ENCODE assay signal across 31 cellular contexts in the genomic region with DNA sequence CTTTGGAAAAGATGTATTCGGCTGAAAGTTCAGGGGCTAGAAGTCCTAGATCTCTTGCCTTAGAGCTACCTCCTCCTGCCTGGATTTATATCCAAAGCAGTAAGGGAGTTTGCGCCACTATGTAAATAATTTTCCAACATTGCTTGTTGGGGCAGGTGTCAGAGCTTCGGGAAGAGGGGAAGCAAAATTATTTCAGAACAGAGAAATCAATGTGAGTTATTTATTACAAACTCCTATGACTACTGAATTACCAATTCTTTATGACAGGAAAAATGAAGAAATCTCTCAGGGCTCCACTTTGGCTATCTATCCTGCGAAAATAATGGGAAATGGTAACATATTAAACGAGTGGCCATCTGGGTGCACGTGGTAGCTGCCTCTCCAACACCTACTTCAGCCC. TPM values are rescaled to one million over a fixed set of nuclear protein-coding genes. Genes with fewer than 3 reads are reported as not detected.
A peak's percentile ranks its signal among the peaks of the same experiment; 100 is the strongest.
DNase-seq lines count a peak whose midpoint lies in the region; ATAC-seq, FAIRE-seq and TF ChIP-seq lines count a peak whose summit lies in the region.
"Had no signal": no experiment of that assay in that cellular context is flagged by ENCODE, and none has a peak within 500 bp of the region (broad histone marks: within the 10 kb centered on the region; RNA-seq: fewer than 3 reads in every experiment).

A gene with protein sequence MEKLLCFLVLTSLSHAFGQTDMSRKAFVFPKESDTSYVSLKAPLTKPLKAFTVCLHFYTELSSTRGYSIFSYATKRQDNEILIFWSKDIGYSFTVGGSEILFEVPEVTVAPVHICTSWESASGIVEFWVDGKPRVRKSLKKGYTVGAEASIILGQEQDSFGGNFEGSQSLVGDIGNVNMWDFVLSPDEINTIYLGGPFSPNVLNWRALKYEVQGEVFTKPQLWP (minus strand): TSS at position 61 of the 400 bp plus-strand sequence. CDS start 104 bp downstream, outside the sequence.

- no peaks in the 10 kb centered on the region for H3K9me3 ChIP-seq in T-helper 17 cell (ENCODE audit: control insufficient read depth, low read length, poor library complexity, severe bottlenecking)
- H3K9me3 ChIP-seq in pancreas: no peaks in the 10 kb centered on the region
- H3K9me3 ChIP-seq: BE2C had no signal

- intact Hi-C loops in pancreas (cut with DNase I): no loop called here

- H3K27ac ChIP-seq in pancreas: no peak within 1 kb of the TSS
- H3K27ac ChIP-seq: BLaER1 had no signal

- H3K36me3 ChIP-seq in pancreas: no peaks in the 10 kb centered on the region
- H3K36me3 ChIP-seq: BE2C, BLaER1 had no signal

- H3K4me3 Mint-ChIP-seq in T-helper 17 cell: peak within 1 kb of the TSS; percentile 52
- H3K4me3 Mint-ChIP-seq: CD14-positive monocyte; CD4-positive, alpha-beta memory T cell; CD4-positive, CD25-positive, alpha-beta regulatory T cell; CD8-positive, alpha-beta memory T cell had no signal

- peaks cover 0 to 3% (median 0%) of the 10 kb centered on the region in 3 donors for H3K4me1 ChIP-seq in pancreas
- H3K4me1 ChIP-seq: BE2C, BLaER1 had no signal

- no peak for FAIRE-seq in pancreas (lab: Jason Lieb, UNC)
- FAIRE-seq: A204.1, GM12878, GM19239 had no signal

- H3K27ac Mint-ChIP-seq in T-helper 17 cell: no peak within 1 kb of the TSS
- H3K27ac Mint-ChIP-seq: CD4-positive, alpha-beta memory T cell; CD4-positive, CD25-positive, alpha-beta regulatory T cell; CD8-positive, alpha-beta memory T cell had no signal

- no peak for TF ChIP-seq CTCF in pancreas (IDR thresholded peaks at IDR 0.05)

- H3K27me3 ChIP-seq in pancreas: no peaks in the 10 kb centered on the region
- H3K27me3 ChIP-seq: BE2C, BLaER1 had no signal

- no peaks in the 10 kb centered on the region for H3K4me1 Mint-ChIP-seq in T-helper 17 cell
- H3K4me1 Mint-ChIP-seq: CD14-positive monocyte; CD4-positive, alpha-beta memory T cell; CD4-positive, CD25-positive, alpha-beta regulatory T cell; CD8-positive, alpha-beta memory T cell had no signal

- peaks cover 34% of the 10 kb centered on the region for H3K27me3 Mint-ChIP-seq in T-helper 17 cell

- peaks cover 2% of the 10 kb centered on the region for H3K36me3 Mint-ChIP-seq in T-helper 17 cell (ENCODE audit: low read depth)
- H3K36me3 Mint-ChIP-seq: CD14-positive monocyte; CD4-positive, CD25-positive, alpha-beta regulatory T cell had no signal

- 33 to 43% methylated on average over 6 of the region's 6 CpGs for WGBS in pancreas, 2 donors

- DNase-seq in T-helper 17 cell (no peak), left lobe of liver (ENCODE audit: low spot score) (no peak), mucosa of gallbladder (ENCODE audit: low spot score) (no peak), pancreas (no peak)
- no peak for DNase-seq in activated CD8-positive, alpha-beta memory T cell treated with anti-CD3 and anti-CD28 coated beads, Interleukin-2, amount 50 U/mL, for 4 hours
- DNase-seq in activated CD8-positive, alpha-beta memory T cell treated with anti-CD3 and anti-CD28 coated beads for 24 hours: no peak
- DNase-seq: 8988T; ACHN; BE2C; C1 segment of cervical spinal cord; CD4-positive, alpha-beta memory T cell; CD4-positive, CD25-positive, alpha-beta regulatory T cell; CD8-positive, alpha-beta memory T cell; COR-L47; DMS 273 treated with DMSO at 0.1 percent for 48 hours; DMS153; DMS53; DMS79; DND-41; EL; GDM1 had no signal

- ATAC-seq in T-helper 17 cell (no peak), left lobe of liver (peak; percentile 5), pancreas (peak in 1 of 4 donors; percentile 18), HG03521 (IDR thresholded peaks at IDR 0.05; ENCODE audit: unreplicated experiment) (no peak)
- ATAC-seq: GM12878 had no signal

- H3K4me3 ChIP-seq in pancreas: no peak within 1 kb of the TSS
- H3K4me3 ChIP-seq: BLaER1, GM12878 had no signal

RNA-seq across cellular contexts. Expression of the gene that starts here (rescaled TPM):
- total RNA-seq in T-helper 17 cell (not detected), left lobe of liver (3,370 TPM), mucosa of gallbladder (46.3 TPM), pancreas (100 to 1,000 TPM in 1 of 6 donors, 10 to 100 TPM in 3, 1 to 10 TPM in 2; 1.3 to 148 (median 13.3) TPM)
- polyA plus RNA-seq in pancreas: 10 to 100 TPM in 1 of 2 donors, 1 to 10 TPM in 1; 7.9 to 33.6 TPM
- total RNA-seq: A673; CD4-positive, alpha-beta memory T cell; CD4-positive, CD25-positive, alpha-beta regulatory T cell; CD8-positive, alpha-beta memory T cell; Daoy; G401 had no signal
- polyA plus RNA-seq: AG04450; CD14-positive monocyte; CD4-positive, alpha-beta memory T cell; CD4-positive, CD25-positive, alpha-beta regulatory T cell; CD8-positive, alpha-beta memory T cell; GM12878 had no signal

Comparison
In these comparisons a context has a peak if more than half of its experiments do, and no peak if none do; other contexts are left out.
1. RNA of the gene that starts here (total RNA-seq): 3,370 TPM in left lobe of liver (single experiment); 46.3 TPM in mucosa of gallbladder (single experiment), 1.3 to 148 TPM in pancreas and not detected in T-helper 17 cell; every median in the first group is over 10 times any median in the second.